In the genomic region with DNA sequence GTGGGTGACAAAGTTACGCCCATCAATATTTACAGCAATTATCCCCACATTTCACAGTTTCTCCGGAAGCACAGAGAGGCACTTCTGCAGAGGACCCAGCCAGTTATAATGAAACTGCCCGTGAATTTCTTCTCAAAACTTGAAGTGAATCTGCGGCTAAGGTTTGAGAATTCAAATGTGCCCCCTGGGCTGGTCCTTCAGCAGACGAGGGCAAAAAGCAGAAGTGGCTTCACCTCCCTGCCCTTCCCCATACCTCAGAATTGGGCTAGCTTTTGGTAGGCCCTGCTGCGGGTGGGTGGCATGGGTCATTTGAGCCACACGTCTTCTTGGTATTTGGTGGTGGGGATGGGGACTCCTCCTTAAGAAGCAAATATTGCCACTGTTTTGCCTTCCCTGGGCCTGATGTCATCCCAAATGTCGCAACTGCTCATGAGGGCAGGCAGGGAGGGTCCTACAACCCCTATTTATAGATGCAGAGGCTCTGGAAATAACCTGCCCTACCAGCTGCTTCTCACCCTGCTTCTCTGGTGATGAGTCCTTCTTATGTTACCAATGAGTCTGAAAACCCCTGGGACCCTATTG, we compare ENCODE assay signal across 11 cellular contexts.
DNase-seq lines count a peak whose midpoint lies in the region; ATAC-seq and TF ChIP-seq lines count a peak whose summit lies in the region.
"Had no signal": no experiment of that assay in that cellular context is flagged by ENCODE, and none has a peak within 500 bp of the region (broad histone marks: within the 10 kb centered on the region; RNA-seq: fewer than 3 reads in every experiment).

No MANE protein-coding gene starts in this region.

- H3K4me1 Mint-ChIP-seq in nephron progenitor cell = peaks cover 19% of the 10 kb centered on the region

- H3K9me3 ChIP-seq in effector memory CD4-positive, alpha-beta T cell (ENCODE audit: control insufficient read depth, low read length) = no peaks in the 10 kb centered on the region

- TF ChIP-seq CTCF in nephron progenitor cell (IDR thresholded peaks at IDR 0.05) = no peak

- H3K27ac Mint-ChIP-seq in nephron progenitor cell = no peak overlapping the region

- H3K36me3 ChIP-seq in effector memory CD4-positive, alpha-beta T cell (ENCODE audit: control insufficient read depth, insufficient read depth, low read length) = no peaks in the 10 kb centered on the region

- H3K27me3 Mint-ChIP-seq in nephron progenitor cell (ENCODE audit: low read depth, poor library complexity) = no peaks in the 10 kb centered on the region

- no peak overlapping the region for H3K27ac ChIP-seq in effector memory CD4-positive, alpha-beta T cell (ENCODE audit: insufficient read depth, low read length, poor library complexity, severe bottlenecking)

- no peaks in the 10 kb centered on the region for H3K27me3 ChIP-seq in effector memory CD4-positive, alpha-beta T cell (replicated peaks; ENCODE audit: control insufficient read depth, insufficient read depth, low read length, poor library complexity, severe bottlenecking)

- no peaks in the 10 kb centered on the region for H3K4me1 ChIP-seq in effector memory CD4-positive, alpha-beta T cell (ENCODE audit: control insufficient read depth, insufficient read depth, low read length, poor library complexity, severe bottlenecking)

- DNase-seq in midbrain (lab: John Stamatoyannopoulos, UW) (peak; percentile 13), iPS-NIHi11 (ENCODE audit: low spot score) (no peak), COLO668 (lab: John Stamatoyannopoulos, UW; ENCODE audit: unreplicated experiment) (no peak), nephron progenitor cell (no peak)
- no peak for DNase-seq in effector memory CD4-positive, alpha-beta T cell
- DNase-seq: activated T-cell treated with anti-CD3 and anti-CD28 coated beads, Interleukin-2, amount 50 U/mL, for 4 hours; DND-41; left colon had no signal

- peak; percentile 28 for ATAC-seq in GM18508 (IDR thresholded peaks at IDR 0.05; ENCODE audit: insufficient read depth, unreplicated experiment)
- ATAC-seq in GM21576 (IDR thresholded peaks at IDR 0.05; ENCODE audit: unreplicated experiment) = peak; percentile 38
- ATAC-seq in HG03575 (IDR thresholded peaks at IDR 0.05; ENCODE audit: extremely low read depth, insufficient number of reproducible peaks, low FRiP score, unreplicated experiment) = peak; percentile 22
- ATAC-seq: activated T-cell treated with anti-CD3 and anti-CD28 coated beads, Interleukin-2, amount 50 U/mL, for 4 hours; left colon had no signal

- H3K4me3 Mint-ChIP-seq in nephron progenitor cell = no peak overlapping the region
- H3K4me3 Mint-ChIP-seq: activated T-cell treated with anti-CD3 and anti-CD28 coated beads, Interleukin-2, amount 50 U/mL, for 4 hours had no signal

- no peak overlapping the region for H3K4me3 ChIP-seq in effector memory CD4-positive, alpha-beta T cell (ENCODE audit: insufficient read depth, low read depth, low read length, poor library complexity, severe bottlenecking)

- H3K36me3 Mint-ChIP-seq in nephron progenitor cell (ENCODE audit: low read depth) = no peaks in the 10 kb centered on the region

- peaks cover 31% of the 10 kb centered on the region for H3K9me3 Mint-ChIP-seq in nephron progenitor cell
- H3K9me3 Mint-ChIP-seq: activated T-cell treated with anti-CD3 and anti-CD28 coated beads, Interleukin-2, amount 50 U/mL, for 4 hours had no signal
